In the genomic region with DNA sequence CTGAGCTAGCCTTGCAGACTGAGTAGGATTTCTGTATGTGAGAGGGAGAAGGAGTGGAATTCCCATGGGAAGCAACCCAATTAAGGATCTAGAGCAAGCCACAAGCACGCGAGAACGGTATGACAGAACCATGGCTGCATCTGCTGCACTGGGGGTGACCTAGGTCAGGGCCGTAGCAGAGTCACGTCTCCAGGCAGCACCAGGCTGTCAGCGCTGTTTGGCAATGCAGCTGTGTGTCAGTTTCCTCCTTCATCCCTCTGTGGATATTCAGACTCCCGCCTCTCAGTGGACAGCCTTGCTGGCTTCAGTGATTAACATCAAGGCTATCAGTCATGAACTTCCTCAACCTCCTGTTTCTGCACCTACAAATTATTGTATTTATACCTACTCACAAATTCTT, we compare ENCODE assay signal across 11 cellular contexts.
DNase-seq lines count a peak whose midpoint lies in the region; ATAC-seq and TF ChIP-seq lines count a peak whose summit lies in the region.
"Had no signal": no experiment of that assay in that cellular context is flagged by ENCODE, and none has a peak within 500 bp of the region (broad histone marks: within the 10 kb centered on the region; RNA-seq: fewer than 3 reads in every experiment).

No MANE protein-coding gene starts in this region.

- peaks cover 0 to 10% (median 4%) of the 10 kb centered on the region in 4 donors for H3K4me1 ChIP-seq in right lobe of liver
- H3K4me1 ChIP-seq in aorta (ENCODE audit: control insufficient read depth in 1 of 2, insufficient read depth in 2 of 2, low read length in 2 of 2): peaks cover 3 to 4% of the 10 kb centered on the region in 2 donors

- H3K27me3 ChIP-seq in AG04450 (ENCODE audit: control insufficient read depth, insufficient read depth, low read length) (no peaks in the 10 kb centered on the region), right lobe of liver (no peaks in the 10 kb centered on the region), aorta (ENCODE audit: control insufficient read depth in 1 of 2, insufficient read depth in 2 of 2, low read length in 1 of 2) (no peaks in the 10 kb centered on the region)
- H3K27me3 ChIP-seq: Peyer's patch had no signal

- ATAC-seq in esophagus mucosa: peak; percentile 54
- ATAC-seq in right lobe of liver: peak; percentile 48 to 82 (median 60)
- ATAC-seq in aorta (ENCODE audit: low FRiP score): no peak

- TF ChIP-seq CTCF in AG04450 (IDR thresholded peaks at IDR 0.05; ENCODE audit: low read depth, low read length): no peak
- TF ChIP-seq CTCF in right lobe of liver (IDR thresholded peaks at IDR 0.05): no peak

- H3K36me3 ChIP-seq in right lobe of liver (no peaks in the 10 kb centered on the region), aorta (ENCODE audit: control insufficient read depth in 1 of 2, insufficient read depth in 2 of 2, low read length in 1 of 2) (no peaks in the 10 kb centered on the region)
- H3K36me3 ChIP-seq: Peyer's patch had no signal

- POLR2A ChIA-PET in AG04450 (lab: Yijun Ruan, JAX): no interaction called here

- no peak for TF ChIP-seq POLR2A in right lobe of liver (IDR thresholded peaks at IDR 0.05)

- intact Hi-C loops in right lobe of liver (cut with DNase I): no loop called here
- intact Hi-C loops in aorta (cut with DNase I): no loop called here

- CTCF ChIA-PET in AG04450 (lab: Charles Lee): interaction anchor here (1.8 kb wide), 1 partner anchor 289 kb away, joined by 5 read pairs; no protein-coding TSS in a partner anchor

- peak; percentile 41 for DNase-seq in AG04450 (ENCODE audit: low read depth, low spot score)
- peak; percentile 35 for DNase-seq in NCI-H2107 (lab: John Stamatoyannopoulos, UW)
- DNase-seq in right lobe of liver: no peak
- DNase-seq in stimulated activated CD4-positive, alpha-beta T cell treated with anti-CD3 and anti-CD28 coated beads, Interleukin-2, amount 100 ng/mL, for 24 hours: no peak
- no peak for DNase-seq in activated gamma-delta T cell treated with Interleukin-2 at 50 U/mL for 16 hours
- no peak for DNase-seq in superior temporal gyrus (ENCODE audit: extremely low spot score)
- no peak for DNase-seq in aorta
- DNase-seq: AML-193, NCI-H1105 treated with DMSO at 0.1 percent for 48 hours, Peyer's patch had no signal

- no peak overlapping the region for H3K4me3 ChIP-seq in AG04450 (ENCODE audit: low read depth, low read length)
- H3K4me3 ChIP-seq in right lobe of liver: no peak overlapping the region
- H3K4me3 ChIP-seq in aorta (ENCODE audit: low read length in 2 of 2): no peak overlapping the region
- H3K4me3 ChIP-seq: Peyer's patch had no signal

- no peak overlapping the region for H3K27ac ChIP-seq in AG04450 (ENCODE audit: low read depth, low read length)
- no peak overlapping the region for H3K27ac ChIP-seq in right lobe of liver
- no peak overlapping the region for H3K27ac ChIP-seq in aorta (ENCODE audit: low read depth in 1 of 2, low read length in 2 of 2)

- 32% methylated on average over 3 of the region's 7 CpGs for WGBS in right lobe of liver (ENCODE audit: insufficient coverage, low coverage, low lambda C conversion rate, missing lambda C conversion rate)
- WGBS in aorta, 2 donors: 22 to 24% methylated on average over 7 of the region's 7 CpGs

- no peaks in the 10 kb centered on the region for H3K9me3 ChIP-seq in AG04450 (ENCODE audit: control insufficient read depth, insufficient read depth, low read length)
- H3K9me3 ChIP-seq in right lobe of liver: no peaks in the 10 kb centered on the region
- no peaks in the 10 kb centered on the region for H3K9me3 ChIP-seq in aorta (ENCODE audit: control insufficient read depth, low read length)
- H3K9me3 ChIP-seq: Peyer's patch had no signal

Comparison
In these comparisons a context has a peak if more than half of its experiments do, and no peak if none do; other contexts are left out.
1. DNase-seq: peak in AG04450 (single experiment) and NCI-H2107 (single experiment); none in right lobe of liver (0 of 3), stimulated activated CD4-positive, alpha-beta T cell treated with anti-CD3 and anti-CD28 coated beads, Interleukin-2, amount 100 ng/mL, for 24 hours (0 of 2), activated gamma-delta T cell treated with Interleukin-2 at 50 U/mL for 16 hours (single experiment), superior temporal gyrus (single experiment) and aorta (0 of 2).